31 cellular contexts compared by ENCODE assay signal in genomic region chr4:136320471-136320813, GRCh38.
"Had no signal": no experiment of that assay in that cellular context is flagged by ENCODE, and none has a peak within 500 bp of the region (broad histone marks: within the 10 kb centered on the region; RNA-seq: fewer than 3 reads in every experiment).

No MANE protein-coding gene starts in this region.

- H3K9me3 Mint-ChIP-seq: activated CD4-positive, alpha-beta T cell treated with anti-CD3 and anti-CD28 coated beads, Interleukin-2, amount 10 ng/mL, durations not matched to agents 7 days and 5 days; activated CD8-positive, alpha-beta T cell treated with anti-CD3 and anti-CD28 coated beads for 36 hours; activated T-helper 2 cell treated with anti-CD3 and anti-CD28 coated beads, Interferon-gamma antibody, Interleukin-2, Interleukin-4, amounts not matched to agents 10 μg/mL and 5 μg/mL and 100 μg/mL, durations not matched to agents 14 hours and 24 hours and 36 hours; brain; stimulated activated naive CD8-positive, alpha-beta T cell treated with anti-CD3 and anti-CD28 coated beads, Interleukin-15, Interleukin-2, amounts not matched to agents 100 ng/mL and 50 ng/mL, for 24 hours had no signal

- H3K27me3 Mint-ChIP-seq: activated CD4-positive, alpha-beta T cell treated with anti-CD3 and anti-CD28 coated beads, Interleukin-2, amount 10 ng/mL, durations not matched to agents 7 days and 5 days; activated CD8-positive, alpha-beta T cell treated with anti-CD3 and anti-CD28 coated beads for 36 hours; activated naive CD8-positive, alpha-beta T cell; brain; naive thymus-derived CD4-positive, alpha-beta T cell; stimulated activated naive CD8-positive, alpha-beta T cell treated with anti-CD3 and anti-CD28 coated beads, Interleukin-15, Interleukin-2, amounts not matched to agents 100 ng/mL and 50 ng/mL, for 24 hours; T-helper 17 cell had no signal

- ATAC-seq: activated CD8-positive, alpha-beta T cell treated with anti-CD3 and anti-CD28 coated beads for 36 hours; gastroesophageal sphincter; naive thymus-derived CD4-positive, alpha-beta T cell; pancreas; sciatic nerve; stimulated activated effector memory CD8-positive, alpha-beta T cell treated with anti-CD3 and anti-CD28 coated beads, Interleukin-12 subunit alpha, Interleukin-12 subunit beta, amount 100 ng/mL, for 72 hours; T-helper 17 cell had no signal

- H3K4me3 Mint-ChIP-seq: activated CD4-positive, alpha-beta T cell treated with anti-CD3 and anti-CD28 coated beads, Interleukin-2, amount 10 ng/mL, durations not matched to agents 7 days and 5 days; activated CD8-positive, alpha-beta T cell treated with anti-CD3 and anti-CD28 coated beads for 36 hours; activated naive CD8-positive, alpha-beta T cell; brain; naive thymus-derived CD4-positive, alpha-beta T cell; stimulated activated effector memory CD8-positive, alpha-beta T cell treated with anti-CD3 and anti-CD28 coated beads, Interleukin-12 subunit alpha, Interleukin-12 subunit beta, amount 100 ng/mL, for 72 hours; stimulated activated naive CD8-positive, alpha-beta T cell treated with anti-CD3 and anti-CD28 coated beads, Interleukin-15, Interleukin-2, amounts not matched to agents 100 ng/mL and 50 ng/mL, for 24 hours; T-helper 17 cell had no signal

- H3K27ac Mint-ChIP-seq: activated CD4-positive, alpha-beta T cell treated with anti-CD3 and anti-CD28 coated beads, Interleukin-2, amount 10 ng/mL, durations not matched to agents 7 days and 5 days; activated CD8-positive, alpha-beta T cell treated with anti-CD3 and anti-CD28 coated beads for 36 hours; activated naive CD8-positive, alpha-beta T cell; activated T-helper 2 cell treated with anti-CD3 and anti-CD28 coated beads, Interferon-gamma antibody, Interleukin-2, Interleukin-4, amounts not matched to agents 10 μg/mL and 5 μg/mL and 100 μg/mL, durations not matched to agents 14 hours and 24 hours and 36 hours; brain; naive thymus-derived CD4-positive, alpha-beta T cell; stimulated activated effector memory CD8-positive, alpha-beta T cell treated with anti-CD3 and anti-CD28 coated beads, Interleukin-12 subunit alpha, Interleukin-12 subunit beta, amount 100 ng/mL, for 72 hours; stimulated activated naive CD8-positive, alpha-beta T cell treated with anti-CD3 and anti-CD28 coated beads, Interleukin-15, Interleukin-2, amounts not matched to agents 100 ng/mL and 50 ng/mL, for 24 hours; T-helper 17 cell had no signal

- H3K4me1 Mint-ChIP-seq: activated CD4-positive, alpha-beta T cell treated with anti-CD3 and anti-CD28 coated beads, Interleukin-2, amount 10 ng/mL, durations not matched to agents 7 days and 5 days; brain; naive thymus-derived CD4-positive, alpha-beta T cell; stimulated activated effector memory CD8-positive, alpha-beta T cell treated with anti-CD3 and anti-CD28 coated beads, Interleukin-12 subunit alpha, Interleukin-12 subunit beta, amount 100 ng/mL, for 72 hours; T-helper 17 cell had no signal

- H3K27ac ChIP-seq: adrenal gland, coronary artery, dorsolateral prefrontal cortex, gastroesophageal sphincter, pancreas, prostate gland, skin epidermis, thoracic aorta, uterus had no signal

- H3K36me3 Mint-ChIP-seq: activated naive CD8-positive, alpha-beta T cell; brain; naive thymus-derived CD4-positive, alpha-beta T cell; stimulated activated effector memory CD8-positive, alpha-beta T cell treated with anti-CD3 and anti-CD28 coated beads, Interleukin-12 subunit alpha, Interleukin-12 subunit beta, amount 100 ng/mL, for 72 hours had no signal

- DNase-seq: activated CD4-positive, alpha-beta T cell treated with anti-CD3 and anti-CD28 coated beads, Interleukin-2, amount 10 ng/mL, durations not matched to agents 7 days and 5 days; activated CD4-positive, CD25-positive, alpha-beta regulatory T cell treated with anti-CD3 and anti-CD28 coated beads, Interleukin-2, amount 50 U/mL, for 72 hours; activated CD8-positive, alpha-beta T cell treated with anti-CD3 and anti-CD28 coated beads for 36 hours; activated naive CD4-positive, alpha-beta T cell; activated T-cell treated with anti-CD3 and anti-CD28 coated beads, Interleukin-2, amount 50 U/mL, for 48 hours; adrenal gland; aorta; dorsolateral prefrontal cortex; effector memory CD4-positive, alpha-beta T cell; erythroblast; hippocampal formation; kidney; left colon; midbrain; naive thymus-derived CD4-positive, alpha-beta T cell; pancreas; retina; stimulated activated CD4-positive, alpha-beta T cell treated with anti-CD3 and anti-CD28 coated beads, Interleukin-4, amount 100 ng/mL, for 24 hours; T-helper 17 cell; uterus had no signal
